Comparison of ENCODE assay signal across 17 cellular contexts in genomic region chr5:94376672-94377345, GRCh38.
DNase-seq lines count a peak whose midpoint lies in the region; ATAC-seq and TF ChIP-seq lines count a peak whose summit lies in the region.
"Had no signal": no experiment of that assay in that cellular context is flagged by ENCODE, and none has a peak within 500 bp of the region (broad histone marks: within the 10 kb centered on the region; RNA-seq: fewer than 3 reads in every experiment).

No MANE protein-coding gene starts in this region.

- no peak for TF ChIP-seq CTCF in C4-2B (conservative IDR thresholded peaks at IDR 0.05)
- no peak for TF ChIP-seq CTCF in VCaP (conservative IDR thresholded peaks at IDR 0.05)
- no peak for TF ChIP-seq CTCF in neural progenitor cell (IDR thresholded peaks at IDR 0.05)

- peak overlapping the region; percentile 57; the same call in 1 of the 2 replicates for H3K27ac ChIP-seq in C4-2B
- peak overlapping the region; percentile 54 for H3K27ac ChIP-seq in VCaP
- H3K27ac ChIP-seq in neural progenitor cell: no peak overlapping the region
- H3K27ac ChIP-seq: prostate gland had no signal

- ATAC-seq in activated T-cell treated with anti-CD3 and anti-CD28 coated beads, Interleukin-2, amount 50 U/mL, for 4 hours: no peak
- ATAC-seq: activated T-cell treated with anti-CD3 and anti-CD28 coated beads, Interleukin-2, amount 50 U/mL, for 72 hours had no signal

- H3K9ac ChIP-seq in neural progenitor cell: no peak overlapping the region

- H3K79me2 ChIP-seq in neural progenitor cell (ENCODE audit: low read depth): no peaks in the 10 kb centered on the region

- H3K9me3 Mint-ChIP-seq in neural progenitor cell: no peaks in the 10 kb centered on the region
- no peaks in the 10 kb centered on the region for H3K9me3 Mint-ChIP-seq in activated T-cell treated with anti-CD3 and anti-CD28 coated beads, Interleukin-2, amount 50 U/mL, for 4 hours
- H3K9me3 Mint-ChIP-seq: activated T-cell treated with anti-CD3 and anti-CD28 coated beads, Interleukin-2, amount 50 U/mL, for 72 hours; mesothelial cell of epicardium had no signal

- no peaks in the 10 kb centered on the region for H3K9me3 ChIP-seq in neural progenitor cell (ENCODE audit: low read depth)
- H3K9me3 ChIP-seq: prostate gland had no signal

- H4K20me1 ChIP-seq in neural progenitor cell (ENCODE audit: low read depth): no peaks in the 10 kb centered on the region

- no peaks in the 10 kb centered on the region for H3K27me3 Mint-ChIP-seq in neural progenitor cell (ENCODE audit: insufficient read depth, low read depth)
- H3K27me3 Mint-ChIP-seq in activated T-cell treated with anti-CD3 and anti-CD28 coated beads, Interleukin-2, amount 50 U/mL, for 4 hours (ENCODE audit: low read depth): no peaks in the 10 kb centered on the region
- H3K27me3 Mint-ChIP-seq: IgD-negative memory B cell had no signal

- H3K27ac Mint-ChIP-seq in neural progenitor cell: no peak overlapping the region
- H3K27ac Mint-ChIP-seq: activated T-cell treated with anti-CD3 and anti-CD28 coated beads, Interleukin-2, amount 50 U/mL, for 72 hours; IgD-negative memory B cell; mesothelial cell of epicardium had no signal

- no peak overlapping the region for H2AFZ ChIP-seq in neural progenitor cell (replicated peaks)

- in situ Hi-C loops in KBM-7 (cut with MboI; ENCODE audit: low pct_unique_long_range_greater_than_20kb, low sequenced_read_pairs): no loop called here

- H3K4me1 Mint-ChIP-seq in neural progenitor cell: peaks cover 4% of the 10 kb centered on the region
- no peaks in the 10 kb centered on the region for H3K4me1 Mint-ChIP-seq in activated T-cell treated with anti-CD3 and anti-CD28 coated beads, Interleukin-2, amount 50 U/mL, for 4 hours (ENCODE audit: low read depth)
- H3K4me1 Mint-ChIP-seq: IgD-negative memory B cell had no signal

- H3K36me3 Mint-ChIP-seq in neural progenitor cell: no peaks in the 10 kb centered on the region
- H3K36me3 Mint-ChIP-seq in activated T-cell treated with anti-CD3 and anti-CD28 coated beads, Interleukin-2, amount 50 U/mL, for 4 hours (ENCODE audit: insufficient read depth): no peaks in the 10 kb centered on the region

- H3K4me2 ChIP-seq in neural progenitor cell: no peak overlapping the region

- no peaks in the 10 kb centered on the region for H3K27me3 ChIP-seq in neural progenitor cell

- no peaks in the 10 kb centered on the region for H3K36me3 ChIP-seq in neural progenitor cell
- H3K36me3 ChIP-seq: prostate gland had no signal

- H3K4me3 Mint-ChIP-seq in neural progenitor cell: no peak overlapping the region
- H3K4me3 Mint-ChIP-seq in activated T-cell treated with anti-CD3 and anti-CD28 coated beads, Interleukin-2, amount 50 U/mL, for 4 hours: no peak overlapping the region
- H3K4me3 Mint-ChIP-seq: activated T-cell treated with anti-CD3 and anti-CD28 coated beads, Interleukin-2, amount 50 U/mL, for 72 hours; IgD-negative memory B cell; mesothelial cell of epicardium had no signal

- no peak overlapping the region for H3K4me3 ChIP-seq in neural progenitor cell
- H3K4me3 ChIP-seq: prostate gland had no signal

- H3F3A ChIP-seq in neural progenitor cell (ENCODE audit: low read depth): no peaks in the 10 kb centered on the region

- DNase-seq in KBM-7 (peak; percentile 89), NCI-H748 treated with DMSO at 0.1 percent for 48 hours (lab: John Stamatoyannopoulos, UW) (peak; percentile 98), HT-29 (ENCODE audit: low spot score) (no peak), neural progenitor cell (ENCODE audit: low spot score) (no peak)
- DNase-seq in stimulated activated CD4-positive, alpha-beta T cell treated with anti-CD3 and anti-CD28 coated beads, Interleukin-12 subunit alpha, Interleukin-12 subunit beta, amount 100 ng/mL, for 4 hours: no peak
- no peak for DNase-seq in activated T-cell treated with anti-CD3 and anti-CD28 coated beads, Interleukin-2, amount 50 U/mL, for 4 hours
- DNase-seq: activated CD4-positive, alpha-beta T cell treated with anti-CD3 and anti-CD28 coated beads for 48 hours; activated T-cell treated with anti-CD3 and anti-CD28 coated beads, Interleukin-2, amount 50 U/mL, for 72 hours; amygdala; NCI-H446 treated with DMSO at 0.1 percent for 48 hours; stimulated activated CD4-positive, alpha-beta T cell treated with anti-CD3 and anti-CD28 coated beads, Interleukin-2, amount 100 ng/mL, for 48 hours; stimulated activated naive CD4-positive, alpha-beta T cell treated with Interleukin-2 at 50 U/mL for 16 hours had no signal

- no peaks in the 10 kb centered on the region for H3K4me1 ChIP-seq in neural progenitor cell

Comparison
In these comparisons a context has a peak if more than half of its experiments do, and no peak if none do; other contexts are left out.
1. DNase-seq: peak in KBM-7 (single experiment) and NCI-H748 treated with DMSO at 0.1 percent for 48 hours (single experiment); none in stimulated activated CD4-positive, alpha-beta T cell treated with anti-CD3 and anti-CD28 coated beads, Interleukin-12 subunit alpha, Interleukin-12 subunit beta, amount 100 ng/mL, for 4 hours (single experiment), HT-29 (single experiment), neural progenitor cell (single experiment) and activated T-cell treated with anti-CD3 and anti-CD28 coated beads, Interleukin-2, amount 50 U/mL, for 4 hours (single experiment).